In the genomic region with DNA sequence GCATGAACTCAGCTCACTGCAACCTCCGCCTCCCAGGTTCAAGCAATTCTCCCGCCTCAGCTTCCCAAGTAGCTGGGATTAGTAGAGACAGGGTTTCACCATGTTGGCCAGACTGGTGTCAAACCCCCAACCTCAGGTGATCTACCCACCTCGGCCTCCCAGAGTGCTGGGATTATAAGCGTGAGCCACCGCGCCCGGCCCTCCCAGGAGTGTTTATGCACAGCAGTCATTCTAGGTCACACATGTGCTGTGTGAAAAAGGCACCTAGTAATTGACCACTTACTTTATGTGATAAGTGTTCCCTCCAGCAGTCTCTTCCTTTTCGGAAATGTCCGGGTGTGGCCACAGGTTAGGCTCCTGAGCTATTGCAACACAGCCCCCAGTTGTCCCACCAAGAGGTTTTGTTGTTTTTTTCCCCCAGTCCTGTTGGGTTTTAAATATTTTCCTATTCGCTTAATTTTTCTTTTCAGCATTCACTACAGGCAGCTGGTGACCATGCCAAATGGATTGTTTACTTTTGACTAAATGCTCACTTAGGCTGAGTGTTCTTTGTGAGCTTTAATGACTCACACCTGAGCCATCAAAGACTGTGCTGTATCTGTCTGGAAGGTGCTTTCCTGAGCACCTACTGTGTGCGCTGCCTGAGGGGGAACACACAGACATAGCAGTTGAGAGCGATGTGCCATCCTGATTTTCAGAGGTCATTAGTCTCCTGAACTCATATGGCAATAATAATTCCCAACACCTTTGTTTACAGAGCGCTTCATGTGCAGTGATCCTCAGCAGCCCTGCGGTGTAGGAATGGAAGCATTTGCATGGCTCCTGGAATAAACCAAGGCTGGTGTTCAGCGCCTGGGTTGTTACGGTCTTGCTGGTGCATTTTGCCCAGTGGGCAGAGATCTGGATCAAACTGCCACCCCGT, we compare ENCODE assay signal across 9 cellular contexts.
DNase-seq lines count a peak whose midpoint lies in the region; ATAC-seq and TF ChIP-seq lines count a peak whose summit lies in the region.
"Had no signal": no experiment of that assay in that cellular context is flagged by ENCODE, and none has a peak within 500 bp of the region (broad histone marks: within the 10 kb centered on the region; RNA-seq: fewer than 3 reads in every experiment).

No MANE protein-coding gene starts in this region.

- TF ChIP-seq CTCF in gastrocnemius medialis (IDR thresholded peaks at IDR 0.05 in 4 of 5, conservative IDR thresholded peaks at IDR 0.05 in 1 of 5) (no peak), nephron progenitor cell (IDR thresholded peaks at IDR 0.05) (no peak)

- intact Hi-C loops in gastrocnemius medialis (cut with DNase I; ENCODE audit: low total_unique reads) = no loop called here

- peaks cover 27% of the 10 kb centered on the region for H3K36me3 Mint-ChIP-seq in nephron progenitor cell (ENCODE audit: low read depth)

- H3K9me3 ChIP-seq in gastrocnemius medialis = no peaks in the 10 kb centered on the region

- no peak overlapping the region for H3K4me3 ChIP-seq in gastrocnemius medialis
- H3K4me3 ChIP-seq: cardiac muscle cell had no signal

- ATAC-seq in gastrocnemius medialis = no peak

- peaks cover 28% of the 10 kb centered on the region for H3K4me1 Mint-ChIP-seq in nephron progenitor cell

- H3K9me3 Mint-ChIP-seq in nephron progenitor cell = no peaks in the 10 kb centered on the region
- H3K9me3 Mint-ChIP-seq: nephron had no signal

- H3K36me3 ChIP-seq in gastrocnemius medialis = no peaks in the 10 kb centered on the region

- H3K4me1 ChIP-seq in gastrocnemius medialis = peaks cover 43 to 44% of the 10 kb centered on the region in 2 donors

- peaks cover 8% of the 10 kb centered on the region for H3K27me3 Mint-ChIP-seq in nephron progenitor cell (ENCODE audit: low read depth, poor library complexity)

- peak; percentile 73 for DNase-seq in HT1080 (ENCODE audit: low read depth)
- DNase-seq in NCI-H510A (lab: John Stamatoyannopoulos, UW) = peak; percentile 85
- DNase-seq in caudate nucleus (lab: John Stamatoyannopoulos, UW) = no peak
- no peak for DNase-seq in gastrocnemius medialis
- DNase-seq in nephron progenitor cell = no peak
- DNase-seq in ACHN = no peak
- DNase-seq in activated effector memory CD4-positive, alpha-beta T cell treated with Interleukin-2 at 50 U/mL for 16 hours = no peak

- H3K27ac Mint-ChIP-seq in nephron progenitor cell = no peak overlapping the region

- no peak overlapping the region for H3K4me3 Mint-ChIP-seq in nephron progenitor cell
- H3K4me3 Mint-ChIP-seq: nephron had no signal

- H3K27ac ChIP-seq in caudate nucleus (ENCODE audit: low read depth, low read length) (peak overlapping the region; percentile 88), gastrocnemius medialis (peak overlapping the region in 3 of 4 donors; percentile 59 to 73 (median 63))
- H3K27ac ChIP-seq: cardiac muscle cell had no signal

- TF ChIP-seq POLR2A in gastrocnemius medialis (IDR thresholded peaks at IDR 0.05) = no peak

- H3K27me3 ChIP-seq in gastrocnemius medialis = no peaks in the 10 kb centered on the region
- H3K27me3 ChIP-seq: cardiac muscle cell had no signal

- in situ Hi-C loops in gastrocnemius medialis (cut with MboI; ENCODE audit: low sequenced_read_pairs in 4 of 4) = no loop called here
- in situ Hi-C loops in ACHN (cut with HindIII; ENCODE audit: low pct_ligation_motif_present, low pct_unique_long_range_greater_than_20kb, low sequenced_read_pairs) = no loop called here

Comparison
In these comparisons a context has a peak if more than half of its experiments do, and no peak if none do; other contexts are left out.
1. DNase-seq: peak in HT1080 (single experiment) and NCI-H510A (single experiment); none in caudate nucleus (0 of 61), gastrocnemius medialis (0 of 2), nephron progenitor cell (single experiment), ACHN (single experiment) and activated effector memory CD4-positive, alpha-beta T cell treated with Interleukin-2 at 50 U/mL for 16 hours (single experiment).